12 cellular contexts compared by ENCODE assay signal in genomic region chr19:2636142-2636896, GRCh38.
DNase-seq lines count a peak whose midpoint lies in the region; ATAC-seq and TF ChIP-seq lines count a peak whose summit lies in the region.
"Had no signal": no experiment of that assay in that cellular context is flagged by ENCODE, and none has a peak within 500 bp of the region (broad histone marks: within the 10 kb centered on the region; RNA-seq: fewer than 3 reads in every experiment).

No MANE protein-coding gene starts in this region.

- DNase-seq in MM.1S (no peak), nephron progenitor cell (peak; percentile 35), amygdala (lab: John Stamatoyannopoulos, UW) (no peak), endothelial cell (ENCODE audit: low spot score) (no peak), transverse colon (no peak)
- no peak for DNase-seq in effector memory CD8-positive, alpha-beta T cell
- DNase-seq: gastrocnemius medialis, NCI-H1436, NCI-H774 had no signal

- WGBS in transverse colon (ENCODE audit: low coverage in 1 of 2), 2 donors: 82% methylated on average over 6 of the region's 10 CpGs; no CpG with 5 or more reads in 1 of the 2 donors

- no peak overlapping the region for H3K27ac Mint-ChIP-seq in effector memory CD8-positive, alpha-beta T cell
- H3K27ac Mint-ChIP-seq in nephron progenitor cell (no peak overlapping the region), endothelial cell (ENCODE audit: unreplicated experiment) (no peak overlapping the region)

- H3K79me2 ChIP-seq in DOHH2 (ENCODE audit: control insufficient read depth, low read length) (peaks cover 91% of the 10 kb centered on the region), MM.1S (ENCODE audit: low read length) (peaks cover 50% of the 10 kb centered on the region)

- no peaks in the 10 kb centered on the region for H3K9me3 Mint-ChIP-seq in effector memory CD8-positive, alpha-beta T cell
- H3K9me3 Mint-ChIP-seq in nephron progenitor cell (peaks cover 2% of the 10 kb centered on the region), endothelial cell (ENCODE audit: unreplicated experiment) (no peaks in the 10 kb centered on the region)

- H3K4me2 ChIP-seq in DOHH2 (ENCODE audit: low read length) (peak overlapping the region; percentile 83), MM.1S (ENCODE audit: low read depth, low read length) (peak overlapping the region; percentile 71; the same call in 1 of the 2 replicates)

- no peak for TF ChIP-seq EP300 in transverse colon (IDR thresholded peaks at IDR 0.05; ENCODE audit: low read depth)

- H4K20me1 ChIP-seq in DOHH2 (ENCODE audit: control insufficient read depth, insufficient read depth, low read depth, low read length): peaks cover 14% of the 10 kb centered on the region; the same call in 1 of the 2 replicates
- H4K20me1 ChIP-seq in MM.1S (ENCODE audit: insufficient read depth, low read length): no peaks in the 10 kb centered on the region

- TF ChIP-seq POLR2A in transverse colon (IDR thresholded peaks at IDR 0.05): no peak

- peaks cover 16% of the 10 kb centered on the region for H3K36me3 Mint-ChIP-seq in effector memory CD8-positive, alpha-beta T cell (ENCODE audit: insufficient read depth)
- no peaks in the 10 kb centered on the region for H3K36me3 Mint-ChIP-seq in nephron progenitor cell (ENCODE audit: low read depth)
- no peaks in the 10 kb centered on the region for H3K36me3 Mint-ChIP-seq in endothelial cell (ENCODE audit: low read depth, unreplicated experiment)

- H3K4me3 Mint-ChIP-seq in effector memory CD8-positive, alpha-beta T cell: no peak overlapping the region
- H3K4me3 Mint-ChIP-seq in nephron progenitor cell (peak overlapping the region; percentile 48), endothelial cell (ENCODE audit: unreplicated experiment) (no peak overlapping the region)

- H3K36me3 ChIP-seq in DOHH2 (ENCODE audit: control insufficient read depth, low read length) (peaks cover 30% of the 10 kb centered on the region), MM.1S (replicated peaks; ENCODE audit: insufficient read depth, low read length) (no peaks in the 10 kb centered on the region), transverse colon (no peaks in the 10 kb centered on the region)
- H3K36me3 ChIP-seq: gastrocnemius medialis, suprapubic skin had no signal

- no peak for TF ChIP-seq CTCF in DOHH2 (IDR thresholded peaks at IDR 0.05; ENCODE audit: low read depth, low read length, poor library complexity, severe bottlenecking)
- no peak for TF ChIP-seq CTCF in MM.1S (IDR thresholded peaks at IDR 0.05; ENCODE audit: low read length)
- no peak for TF ChIP-seq CTCF in nephron progenitor cell (IDR thresholded peaks at IDR 0.05)
- no peak for TF ChIP-seq CTCF in endothelial cell (IDR thresholded peaks at IDR 0.05; ENCODE audit: unreplicated experiment)
- TF ChIP-seq CTCF in transverse colon (IDR thresholded peaks at IDR 0.05): no peak

- no peaks in the 10 kb centered on the region for H3K27me3 ChIP-seq in DOHH2 (ENCODE audit: control insufficient read depth, low read length)
- no peaks in the 10 kb centered on the region for H3K27me3 ChIP-seq in MM.1S (replicated peaks; ENCODE audit: insufficient read depth, low read length)
- no peaks in the 10 kb centered on the region for H3K27me3 ChIP-seq in transverse colon
- H3K27me3 ChIP-seq: suprapubic skin had no signal

- intact Hi-C loops in transverse colon (cut with DNase I; ENCODE audit: low total_unique reads): no loop called here

- H3K9me3 ChIP-seq in DOHH2 (ENCODE audit: control insufficient read depth, insufficient read depth, low read length) (peaks cover 2% of the 10 kb centered on the region; the same call in 1 of the 2 replicates), MM.1S (replicated peaks; ENCODE audit: insufficient read depth, low read length) (no peaks in the 10 kb centered on the region), transverse colon (no peaks in the 10 kb centered on the region)
- H3K9me3 ChIP-seq: gastrocnemius medialis, suprapubic skin had no signal

- 0 out of 2 replicates have a peak overlapping the region, but pooled peaks have one; percentile 8 for H3K4me3 ChIP-seq in DOHH2 (ENCODE audit: low read length)
- H3K4me3 ChIP-seq in MM.1S (ENCODE audit: low read length): no peak overlapping the region
- H3K4me3 ChIP-seq in transverse colon: no peak overlapping the region
- H3K4me3 ChIP-seq: suprapubic skin had no signal

- peaks cover 10 to 14% of the 10 kb centered on the region in 2 donors for H3K4me1 Mint-ChIP-seq in effector memory CD8-positive, alpha-beta T cell (ENCODE audit: low read depth in 2 of 2)
- H3K4me1 Mint-ChIP-seq in nephron progenitor cell (peaks cover 51% of the 10 kb centered on the region), endothelial cell (ENCODE audit: unreplicated experiment) (no peaks in the 10 kb centered on the region)

- H3K27me3 Mint-ChIP-seq in effector memory CD8-positive, alpha-beta T cell: peaks cover 0 to 10% of the 10 kb centered on the region in 2 donors
- H3K27me3 Mint-ChIP-seq in nephron progenitor cell (ENCODE audit: low read depth, poor library complexity) (peaks cover 57% of the 10 kb centered on the region), endothelial cell (ENCODE audit: unreplicated experiment) (peaks cover 10% of the 10 kb centered on the region)

- H3K4me1 ChIP-seq in DOHH2 (ENCODE audit: control insufficient read depth, low read length): peaks cover 80% of the 10 kb centered on the region
- H3K4me1 ChIP-seq in MM.1S (ENCODE audit: low read length): peaks cover 13% of the 10 kb centered on the region
- peaks cover 5 to 12% (median 8%) of the 10 kb centered on the region in 4 donors for H3K4me1 ChIP-seq in transverse colon
- H3K4me1 ChIP-seq: gastrocnemius medialis had no signal

- peak; percentile 8 for ATAC-seq in effector memory CD8-positive, alpha-beta T cell (replicated peaks)
- no peak for ATAC-seq in HG02588 (IDR thresholded peaks at IDR 0.05; ENCODE audit: unreplicated experiment)

- no peak overlapping the region for H2AFZ ChIP-seq in MM.1S (ENCODE audit: low read length)

- H3K27ac ChIP-seq in DOHH2 (ENCODE audit: low read depth, low read length) (peak overlapping the region; percentile 29), MM.1S (ENCODE audit: low read length) (no peak overlapping the region), transverse colon (no peak overlapping the region)
- H3K27ac ChIP-seq: gastrocnemius medialis, suprapubic skin had no signal

- in situ Hi-C loops in transverse colon (cut with MboI; ENCODE audit: low pct_ligation_motif_present in 1 of 4, low pct_unique_long_range_greater_than_20kb in 1 of 4, low sequenced_read_pairs in 3 of 4): no loop called here

- H3F3A ChIP-seq in DOHH2 (ENCODE audit: control insufficient read depth, insufficient read depth) (peaks cover 27% of the 10 kb centered on the region), MM.1S (ENCODE audit: insufficient read depth, low read length) (0 out of 2 replicates have a peak, but pooled peaks cover 2% of the 10 kb centered on the region)

- H3K9ac ChIP-seq in MM.1S (ENCODE audit: low read length): no peak overlapping the region

- H3K9me2 ChIP-seq in DOHH2 (replicated peaks; ENCODE audit: control insufficient read depth, low read length): no peaks in the 10 kb centered on the region
- no peaks in the 10 kb centered on the region for H3K9me2 ChIP-seq in MM.1S (replicated peaks; ENCODE audit: insufficient read depth, low read length)
